ENCODE assay signal across 1 cellular context in the genomic region with DNA sequence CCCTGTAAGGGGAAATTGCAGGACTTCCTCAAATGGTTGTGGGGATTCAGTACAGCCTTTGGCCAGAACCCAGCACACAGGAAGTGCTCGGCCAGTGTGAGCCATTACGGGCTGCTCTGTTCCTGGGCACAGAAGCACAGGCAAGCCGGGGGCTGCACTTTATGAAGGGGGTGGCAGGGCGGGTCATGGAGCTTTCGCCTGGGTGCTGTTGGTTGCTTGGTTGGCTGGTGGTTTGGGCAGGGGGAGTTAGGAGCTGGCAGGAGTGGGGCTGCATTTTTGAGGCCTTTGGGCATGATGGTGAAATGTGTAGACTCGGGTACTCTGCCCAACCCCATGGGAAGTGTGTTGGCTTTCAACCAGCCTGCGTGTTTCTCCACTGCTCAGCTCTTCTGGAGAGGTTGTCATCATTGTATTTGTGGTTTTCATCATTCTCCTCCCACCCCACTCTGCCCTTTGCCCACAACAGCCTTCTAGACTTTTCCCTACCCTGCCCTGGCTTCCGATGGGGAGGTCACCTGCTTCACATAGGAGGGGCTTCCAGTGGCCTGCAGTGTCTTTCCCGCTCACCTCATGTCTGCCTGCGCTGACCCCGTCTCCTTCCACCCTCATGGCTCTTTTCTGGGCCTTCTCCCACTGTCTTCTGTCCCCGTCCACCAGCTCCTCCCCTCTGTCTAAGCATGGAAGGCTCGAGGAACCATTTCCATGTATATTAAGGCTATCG.
TF ChIP-seq lines count a peak whose summit lies in the region.

No MANE protein-coding gene starts in this region.

TF ChIP-seq in H1, 55 proteins besides CTCF, POLR2A, EP300 and RAD21:
- TF ChIP-seq BCL11A (IDR thresholded peaks at IDR 0.05; ENCODE audit: low read depth in 2 of 2, low read length in 2 of 2) (no peak), HDAC2 (IDR thresholded peaks at IDR 0.05; ENCODE audit: borderline replicate concordance in 1 of 2, low read depth in 2 of 2, low read length in 2 of 2) (no peak), POLR2AphosphoS5 (IDR thresholded peaks at IDR 0.05; ENCODE audit: low read depth, low read length) (no peak), NANOG (IDR thresholded peaks at IDR 0.05; ENCODE audit: insufficient read depth, low read depth, low read length, poor library complexity, severe bottlenecking) (no peak), MAFK (IDR thresholded peaks at IDR 0.05; ENCODE audit: low read depth, low read length) (no peak), CBX8 (IDR thresholded peaks at IDR 0.05; ENCODE audit: borderline replicate concordance, low read depth, low read length) (no peak), SP4 (IDR thresholded peaks at IDR 0.05; ENCODE audit: low read length) (no peak), GABPA (IDR thresholded peaks at IDR 0.05; ENCODE audit: borderline replicate concordance, insufficient read depth, low read length) (no peak), EZH2 (IDR thresholded peaks at IDR 0.05; ENCODE audit: low read depth, low read length, severe bottlenecking) (no peak), CHD2 (IDR thresholded peaks at IDR 0.05; ENCODE audit: low read length) (no peak), SP1 (IDR thresholded peaks at IDR 0.05; ENCODE audit: low read depth, low read length) (no peak), TCF12 (IDR thresholded peaks at IDR 0.05; ENCODE audit: low read depth, low read length) (no peak)
- TF ChIP-seq, protein P1, sequence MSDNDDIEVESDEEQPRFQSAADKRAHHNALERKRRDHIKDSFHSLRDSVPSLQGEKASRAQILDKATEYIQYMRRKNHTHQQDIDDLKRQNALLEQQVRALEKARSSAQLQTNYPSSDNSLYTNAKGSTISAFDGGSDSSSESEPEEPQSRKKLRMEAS (IDR thresholded peaks at IDR 0.05) = no peak
